31 cellular contexts compared by ENCODE assay signal in genomic region chr4:5592272-5592671, GRCh38.
"Had no signal": no experiment of that assay in that cellular context is flagged by ENCODE, and none has a peak within 500 bp of the region (broad histone marks: within the 10 kb centered on the region; RNA-seq: fewer than 3 reads in every experiment).

No MANE protein-coding gene starts in this region.

- H3K27me3 ChIP-seq: adrenal gland, body of pancreas, esophagus squamous epithelium, heart right ventricle, right atrium auricular region, stomach, tibial nerve had no signal

- H3K4me1 ChIP-seq: adrenal gland, body of pancreas, esophagus squamous epithelium, heart right ventricle, parathyroid adenoma, psoas muscle, right atrium auricular region, stomach, tibial nerve had no signal

- DNase-seq: activated CD4-positive, alpha-beta memory T cell treated with anti-CD3 and anti-CD28 coated beads for 36 hours; activated CD4-positive, alpha-beta T cell treated with anti-CD3 and anti-CD28 coated beads, Interleukin-2, amount 10 ng/mL, durations not matched to agents 24 days and 14 days; activated CD4-positive, CD25-positive, alpha-beta regulatory T cell treated with anti-CD3 and anti-CD28 coated beads, Interleukin-2, amount 50 U/mL, for 72 hours; activated CD8-positive, alpha-beta memory T cell treated with anti-CD3 and anti-CD28 coated beads, Interleukin-2, amount 50 U/mL, for 4 hours; activated effector memory CD4-positive, alpha-beta T cell treated with anti-CD3 and anti-CD28 coated beads, Interleukin-2, amount 50 U/mL, for 16 hours; activated naive CD4-positive, alpha-beta T cell treated with anti-CD3 and anti-CD28 coated beads for 36 hours; activated naive CD8-positive, alpha-beta T cell treated with anti-CD3 and anti-CD28 coated beads for 36 hours; activated T-cell treated with anti-CD3 and anti-CD28 coated beads, Interleukin-2, amount 50 U/mL, for 1 hour; adrenal gland; aorta; body of pancreas; dermis blood vessel endothelial cell; effector CD4-positive, alpha-beta T cell; esophagus squamous epithelium; foreskin melanocyte; heart right ventricle; islet precursor cell; midbrain; naive thymus-derived CD8-positive, alpha-beta T cell; nucleus accumbens; psoas muscle; stimulated activated CD4-positive, alpha-beta T cell treated with anti-CD3 and anti-CD28 coated beads, Interleukin-1b, Interleukin-23, amount 100 ng/mL, for 48 hours; stimulated activated naive B cell treated with anti-CD40 and anti-IgM and Interleukin-4, amounts not matched to agents 10 μg/mL and 1 μg/mL and 100 μg/mL, for 72 hours; stomach; T-helper 9 cell; WERI-Rb-1 had no signal

- H3K27ac ChIP-seq: adrenal gland, body of pancreas, epithelial cell of prostate, esophagus squamous epithelium, heart right ventricle, parathyroid adenoma, psoas muscle, right atrium auricular region, stomach, tibial nerve, WERI-Rb-1 had no signal

- H3K9me3 ChIP-seq: adrenal gland, body of pancreas had no signal

- H3K36me3 ChIP-seq: adrenal gland, heart right ventricle, WERI-Rb-1 had no signal

- H3K4me3 ChIP-seq: adrenal gland, body of pancreas, esophagus squamous epithelium, heart right ventricle, psoas muscle, right atrium auricular region, smooth muscle cell, stomach, tibial nerve had no signal

- ATAC-seq: body of pancreas; heart right ventricle; naive thymus-derived CD8-positive, alpha-beta T cell; psoas muscle; stimulated activated naive B cell treated with anti-CD40 and anti-IgM and Interleukin-4, amounts not matched to agents 10 μg/mL and 1 μg/mL and 100 μg/mL, for 72 hours had no signal
